In the genomic region with DNA sequence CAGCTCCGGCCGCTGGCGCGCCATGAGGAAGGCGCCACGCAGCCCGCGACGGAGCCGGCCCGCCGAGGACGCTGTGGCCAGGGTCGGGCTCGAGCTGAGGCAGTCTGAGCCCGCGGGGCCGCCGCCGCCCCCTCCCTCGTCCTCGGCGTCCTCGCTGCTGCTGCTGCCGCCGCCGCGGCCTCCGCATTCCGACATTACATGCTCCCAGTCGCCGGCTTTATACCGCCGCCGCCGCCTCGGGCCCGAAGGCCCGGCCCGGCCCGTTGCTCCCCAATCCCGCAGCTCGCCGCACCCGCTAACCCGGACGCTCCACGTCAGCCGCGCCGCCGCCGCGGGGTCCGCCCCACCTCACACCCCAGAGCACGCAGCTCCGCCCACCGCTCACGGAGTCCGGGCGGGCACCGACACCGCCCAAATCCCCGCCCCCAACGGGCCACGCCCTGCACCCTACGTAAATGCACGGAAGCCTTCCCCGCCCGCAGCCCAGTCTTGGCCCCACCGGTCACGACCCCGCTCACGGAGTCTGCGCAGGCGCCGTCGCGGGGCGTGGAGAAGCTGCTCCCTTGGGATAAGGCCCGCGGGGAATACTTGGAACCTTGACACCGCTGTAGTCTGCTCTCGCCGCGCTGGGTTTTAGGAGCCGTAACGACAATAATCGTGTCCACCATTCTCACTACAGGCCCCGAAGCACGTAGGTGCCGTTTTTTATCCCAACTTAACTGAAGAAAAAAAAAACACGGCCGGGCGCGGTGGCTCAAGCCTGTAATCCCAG, we compare ENCODE assay signal across 1 cellular context.
TF ChIP-seq lines count a peak whose summit lies in the region.

A gene with protein sequence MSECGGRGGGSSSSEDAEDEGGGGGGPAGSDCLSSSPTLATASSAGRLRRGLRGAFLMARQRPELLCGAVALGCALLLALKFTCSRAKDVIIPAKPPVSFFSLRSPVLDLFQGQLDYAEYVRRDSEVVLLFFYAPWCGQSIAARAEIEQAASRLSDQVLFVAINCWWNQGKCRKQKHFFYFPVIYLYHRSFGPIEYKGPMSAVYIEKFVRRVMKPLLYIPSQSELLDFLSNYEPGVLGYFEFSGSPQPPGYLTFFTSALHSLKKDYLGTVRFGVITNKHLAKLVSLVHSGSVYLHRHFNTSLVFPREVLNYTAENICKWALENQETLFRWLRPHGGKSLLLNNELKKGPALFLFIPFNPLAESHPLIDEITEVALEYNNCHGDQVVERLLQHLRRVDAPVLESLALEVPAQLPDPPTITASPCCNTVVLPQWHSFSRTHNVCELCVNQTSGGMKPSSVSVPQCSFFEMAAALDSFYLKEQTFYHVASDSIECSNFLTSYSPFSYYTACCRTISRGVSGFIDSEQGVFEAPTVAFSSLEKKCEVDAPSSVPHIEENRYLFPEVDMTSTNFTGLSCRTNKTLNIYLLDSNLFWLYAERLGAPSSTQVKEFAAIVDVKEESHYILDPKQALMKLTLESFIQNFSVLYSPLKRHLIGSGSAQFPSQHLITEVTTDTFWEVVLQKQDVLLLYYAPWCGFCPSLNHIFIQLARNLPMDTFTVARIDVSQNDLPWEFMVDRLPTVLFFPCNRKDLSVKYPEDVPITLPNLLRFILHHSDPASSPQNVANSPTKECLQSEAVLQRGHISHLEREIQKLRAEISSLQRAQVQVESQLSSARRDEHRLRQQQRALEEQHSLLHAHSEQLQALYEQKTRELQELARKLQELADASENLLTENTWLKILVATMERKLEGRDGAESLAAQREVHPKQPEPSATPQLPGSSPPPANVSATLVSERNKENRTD (minus strand): TSS at position 322 of the 772 bp plus-strand sequence. CDS start 127 bp downstream, at position 195.

TF ChIP-seq in SK-N-SH, 30 proteins besides CTCF, POLR2A, EP300 and RAD21 (continued from another document):
- TF ChIP-seq, protein P1, sequence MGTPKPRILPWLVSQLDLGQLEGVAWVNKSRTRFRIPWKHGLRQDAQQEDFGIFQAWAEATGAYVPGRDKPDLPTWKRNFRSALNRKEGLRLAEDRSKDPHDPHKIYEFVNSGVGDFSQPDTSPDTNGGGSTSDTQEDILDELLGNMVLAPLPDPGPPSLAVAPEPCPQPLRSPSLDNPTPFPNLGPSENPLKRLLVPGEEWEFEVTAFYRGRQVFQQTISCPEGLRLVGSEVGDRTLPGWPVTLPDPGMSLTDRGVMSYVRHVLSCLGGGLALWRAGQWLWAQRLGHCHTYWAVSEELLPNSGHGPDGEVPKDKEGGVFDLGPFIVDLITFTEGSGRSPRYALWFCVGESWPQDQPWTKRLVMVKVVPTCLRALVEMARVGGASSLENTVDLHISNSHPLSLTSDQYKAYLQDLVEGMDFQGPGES (IDR thresholded peaks at IDR 0.05; ENCODE audit: low read depth, low read length) = no peak
- TF ChIP-seq GABPA (IDR thresholded peaks at IDR 0.05; ENCODE audit: low read depth) = no peak
- TF ChIP-seq FOXJ3 (CRISPR knock-in tag; IDR thresholded peaks at IDR 0.05) = peak; percentile 49; the same call in 1 of the 2 replicates
- no peak for TF ChIP-seq GATA2 (CRISPR knock-in tag; IDR thresholded peaks at IDR 0.05)
- no peak for TF ChIP-seq NFIC (IDR thresholded peaks at IDR 0.05; ENCODE audit: borderline replicate concordance)
- no peak for TF ChIP-seq YY1 (IDR thresholded peaks at IDR 0.05; ENCODE audit: low read depth)
- no peak for TF ChIP-seq EZH2phosphoT487 (IDR thresholded peaks at IDR 0.05; ENCODE audit: borderline replicate concordance, low read depth)
- TF ChIP-seq, protein P2, sequence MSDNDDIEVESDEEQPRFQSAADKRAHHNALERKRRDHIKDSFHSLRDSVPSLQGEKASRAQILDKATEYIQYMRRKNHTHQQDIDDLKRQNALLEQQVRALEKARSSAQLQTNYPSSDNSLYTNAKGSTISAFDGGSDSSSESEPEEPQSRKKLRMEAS (IDR thresholded peaks at IDR 0.05; ENCODE audit: low read depth) = peak; percentile 10; the same call in 1 of the 2 replicates
- TF ChIP-seq, protein P3, sequence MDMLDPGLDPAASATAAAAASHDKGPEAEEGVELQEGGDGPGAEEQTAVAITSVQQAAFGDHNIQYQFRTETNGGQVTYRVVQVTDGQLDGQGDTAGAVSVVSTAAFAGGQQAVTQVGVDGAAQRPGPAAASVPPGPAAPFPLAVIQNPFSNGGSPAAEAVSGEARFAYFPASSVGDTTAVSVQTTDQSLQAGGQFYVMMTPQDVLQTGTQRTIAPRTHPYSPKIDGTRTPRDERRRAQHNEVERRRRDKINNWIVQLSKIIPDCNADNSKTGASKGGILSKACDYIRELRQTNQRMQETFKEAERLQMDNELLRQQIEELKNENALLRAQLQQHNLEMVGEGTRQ (IDR thresholded peaks at IDR 0.05; ENCODE audit: borderline replicate concordance, low read depth, low read length) = no peak
- TF ChIP-seq, protein P4, sequence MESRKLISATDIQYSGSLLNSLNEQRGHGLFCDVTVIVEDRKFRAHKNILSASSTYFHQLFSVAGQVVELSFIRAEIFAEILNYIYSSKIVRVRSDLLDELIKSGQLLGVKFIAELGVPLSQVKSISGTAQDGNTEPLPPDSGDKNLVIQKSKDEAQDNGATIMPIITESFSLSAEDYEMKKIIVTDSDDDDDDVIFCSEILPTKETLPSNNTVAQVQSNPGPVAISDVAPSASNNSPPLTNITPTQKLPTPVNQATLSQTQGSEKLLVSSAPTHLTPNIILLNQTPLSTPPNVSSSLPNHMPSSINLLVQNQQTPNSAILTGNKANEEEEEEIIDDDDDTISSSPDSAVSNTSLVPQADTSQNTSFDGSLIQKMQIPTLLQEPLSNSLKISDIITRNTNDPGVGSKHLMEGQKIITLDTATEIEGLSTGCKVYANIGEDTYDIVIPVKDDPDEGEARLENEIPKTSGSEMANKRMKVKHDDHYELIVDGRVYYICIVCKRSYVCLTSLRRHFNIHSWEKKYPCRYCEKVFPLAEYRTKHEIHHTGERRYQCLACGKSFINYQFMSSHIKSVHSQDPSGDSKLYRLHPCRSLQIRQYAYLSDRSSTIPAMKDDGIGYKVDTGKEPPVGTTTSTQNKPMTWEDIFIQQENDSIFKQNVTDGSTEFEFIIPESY (IDR thresholded peaks at IDR 0.05; ENCODE audit: borderline replicate concordance, low read depth) = no peak
- TF ChIP-seq, protein P5, sequence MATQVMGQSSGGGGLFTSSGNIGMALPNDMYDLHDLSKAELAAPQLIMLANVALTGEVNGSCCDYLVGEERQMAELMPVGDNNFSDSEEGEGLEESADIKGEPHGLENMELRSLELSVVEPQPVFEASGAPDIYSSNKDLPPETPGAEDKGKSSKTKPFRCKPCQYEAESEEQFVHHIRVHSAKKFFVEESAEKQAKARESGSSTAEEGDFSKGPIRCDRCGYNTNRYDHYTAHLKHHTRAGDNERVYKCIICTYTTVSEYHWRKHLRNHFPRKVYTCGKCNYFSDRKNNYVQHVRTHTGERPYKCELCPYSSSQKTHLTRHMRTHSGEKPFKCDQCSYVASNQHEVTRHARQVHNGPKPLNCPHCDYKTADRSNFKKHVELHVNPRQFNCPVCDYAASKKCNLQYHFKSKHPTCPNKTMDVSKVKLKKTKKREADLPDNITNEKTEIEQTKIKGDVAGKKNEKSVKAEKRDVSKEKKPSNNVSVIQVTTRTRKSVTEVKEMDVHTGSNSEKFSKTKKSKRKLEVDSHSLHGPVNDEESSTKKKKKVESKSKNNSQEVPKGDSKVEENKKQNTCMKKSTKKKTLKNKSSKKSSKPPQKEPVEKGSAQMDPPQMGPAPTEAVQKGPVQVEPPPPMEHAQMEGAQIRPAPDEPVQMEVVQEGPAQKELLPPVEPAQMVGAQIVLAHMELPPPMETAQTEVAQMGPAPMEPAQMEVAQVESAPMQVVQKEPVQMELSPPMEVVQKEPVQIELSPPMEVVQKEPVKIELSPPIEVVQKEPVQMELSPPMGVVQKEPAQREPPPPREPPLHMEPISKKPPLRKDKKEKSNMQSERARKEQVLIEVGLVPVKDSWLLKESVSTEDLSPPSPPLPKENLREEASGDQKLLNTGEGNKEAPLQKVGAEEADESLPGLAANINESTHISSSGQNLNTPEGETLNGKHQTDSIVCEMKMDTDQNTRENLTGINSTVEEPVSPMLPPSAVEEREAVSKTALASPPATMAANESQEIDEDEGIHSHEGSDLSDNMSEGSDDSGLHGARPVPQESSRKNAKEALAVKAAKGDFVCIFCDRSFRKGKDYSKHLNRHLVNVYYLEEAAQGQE (IDR thresholded peaks at IDR 0.05; ENCODE audit: low read depth, low read length) = 0 out of 2 replicates have a peak, but pooled peaks have one; percentile 3
- no peak for TF ChIP-seq TEAD4 (IDR thresholded peaks at IDR 0.05; ENCODE audit: borderline replicate concordance, insufficient read depth)
